Comparison of ENCODE assay signal across 12 cellular contexts in genomic region chr7:21939858-21940322, GRCh38. TPM values are rescaled to one million over a fixed set of nuclear protein-coding genes. Genes with fewer than 3 reads are reported as not detected.
DNase-seq lines count a peak whose midpoint lies in the region; ATAC-seq and TF ChIP-seq lines count a peak whose summit lies in the region.
"Had no signal": no experiment of that assay in that cellular context is flagged by ENCODE, and none has a peak within 500 bp of the region (broad histone marks: within the 10 kb centered on the region; RNA-seq: fewer than 3 reads in every experiment).

No MANE protein-coding gene starts in this region.

- TF ChIP-seq POLR2A in esophagus muscularis mucosa (IDR thresholded peaks at IDR 0.05; ENCODE audit: low read depth) (no peak), thyroid gland (IDR thresholded peaks at IDR 0.05) (no peak)

- H3K9me3 Mint-ChIP-seq in activated naive CD4-positive, alpha-beta T cell treated with anti-CD3 and anti-CD28 coated beads, Interleukin-2, amount 50 U/mL, for 72 hours: peaks cover 4 to 15% of the 10 kb centered on the region in 2 donors
- peaks cover 6% of the 10 kb centered on the region for H3K9me3 Mint-ChIP-seq in activated naive CD4-positive, alpha-beta T cell treated with anti-CD3 and anti-CD28 coated beads, Interleukin-2, amount 10 ng/mL, durations not matched to agents 7 days and 5 days

- 0 out of 2 replicates have a peak, but pooled peaks cover 1% of the 10 kb centered on the region for H3F3A ChIP-seq in Loucy (ENCODE audit: low read depth)

- CTCF ChIA-PET in activated naive CD4-positive, alpha-beta T cell treated with anti-CD3 and anti-CD28 coated beads, Interleukin-2, amount 10 ng/mL, durations not matched to agents 7 days and 5 days (lab: Charles Lee): interaction anchor here (1.0 to 1.4 kb wide), 2 partner anchors 12 to 42 kb away, joined by 3 read pairs; no protein-coding TSS in a partner anchor

- no peak overlapping the region for H3K4me3 Mint-ChIP-seq in activated naive CD4-positive, alpha-beta T cell treated with anti-CD3 and anti-CD28 coated beads, Interleukin-2, amount 10 ng/mL, durations not matched to agents 7 days and 5 days

- no peak for ATAC-seq in activated naive CD4-positive, alpha-beta T cell treated with anti-CD3 and anti-CD28 coated beads, Interleukin-2, amount 50 U/mL, for 72 hours
- no peak for ATAC-seq in HG02571 (IDR thresholded peaks at IDR 0.05; ENCODE audit: unreplicated experiment)
- no peak for ATAC-seq in omental fat pad (ENCODE audit: low FRiP score)

- H3K27me3 ChIP-seq in Loucy (ENCODE audit: insufficient read depth, low read length, poor library complexity, severe bottlenecking) (no peaks in the 10 kb centered on the region), esophagus muscularis mucosa (no peaks in the 10 kb centered on the region), thyroid gland (no peaks in the 10 kb centered on the region)
- H3K27me3 ChIP-seq: uterus had no signal

- peak overlapping the region in 3 of 4 donors; percentile 20 to 44 (median 36) for H3K27ac ChIP-seq in esophagus muscularis mucosa (replicated peaks in 1 of 4)
- peak overlapping the region in 2 of 3 donors; percentile 69 to 76 for H3K27ac ChIP-seq in thyroid gland
- H3K27ac ChIP-seq: uterus had no signal

- H3K9ac ChIP-seq in Loucy (ENCODE audit: low read depth, low read length, poor library complexity, severe bottlenecking): peak overlapping the region; percentile 10

- H4K20me1 ChIP-seq in Loucy (ENCODE audit: insufficient read depth, low read length, poor library complexity, severe bottlenecking): no peaks in the 10 kb centered on the region

- H3K9me2 ChIP-seq in Loucy (replicated peaks; ENCODE audit: low read depth, low read length): no peaks in the 10 kb centered on the region

- TF ChIP-seq EP300 in esophagus muscularis mucosa (IDR thresholded peaks at IDR 0.05): no peak

- H3K4me1 Mint-ChIP-seq in activated naive CD4-positive, alpha-beta T cell treated with anti-CD3 and anti-CD28 coated beads, Interleukin-2, amount 10 ng/mL, durations not matched to agents 7 days and 5 days: peaks cover 65% of the 10 kb centered on the region

- H3K36me3 Mint-ChIP-seq in activated naive CD4-positive, alpha-beta T cell treated with anti-CD3 and anti-CD28 coated beads, Interleukin-2, amount 50 U/mL, for 72 hours: peaks cover 32 to 48% of the 10 kb centered on the region in 2 donors
- H3K36me3 Mint-ChIP-seq in activated naive CD4-positive, alpha-beta T cell treated with anti-CD3 and anti-CD28 coated beads, Interleukin-2, amount 10 ng/mL, durations not matched to agents 7 days and 5 days: peaks cover 55% of the 10 kb centered on the region

- H3K4me1 ChIP-seq in Loucy (ENCODE audit: insufficient read depth, low read length, poor library complexity, severe bottlenecking) (peaks cover 62% of the 10 kb centered on the region), esophagus muscularis mucosa (peaks cover 32 to 64% (median 49%) of the 10 kb centered on the region in 4 donors), thyroid gland (peaks cover 16 to 52% of the 10 kb centered on the region in 2 donors)
- H3K4me1 ChIP-seq: uterus had no signal

- H3K4me2 ChIP-seq in Loucy (ENCODE audit: low read depth, low read length, poor library complexity, severe bottlenecking): peak overlapping the region; percentile 80

- TF ChIP-seq CTCF in Loucy (conservative IDR thresholded peaks at IDR 0.05; ENCODE audit: low read length) (no peak), esophagus muscularis mucosa (IDR thresholded peaks at IDR 0.05) (no peak), thyroid gland (IDR thresholded peaks at IDR 0.05) (no peak), omental fat pad (IDR thresholded peaks at IDR 0.05) (no peak)

- intact Hi-C loops in esophagus muscularis mucosa (cut with DNase I): no loop called here
- intact Hi-C loops in thyroid gland (cut with DNase I): no loop called here

- H3K36me3 ChIP-seq in Loucy (ENCODE audit: insufficient read depth, low read length): no peaks in the 10 kb centered on the region
- no peaks in the 10 kb centered on the region for H3K36me3 ChIP-seq in esophagus muscularis mucosa
- H3K36me3 ChIP-seq in thyroid gland: no peaks in the 10 kb centered on the region
- H3K36me3 ChIP-seq: uterus had no signal

- H3K79me2 ChIP-seq in Loucy (ENCODE audit: insufficient read depth, low read length): peaks cover 96% of the 10 kb centered on the region

- peak in 1 of 2 donors; percentile 17 for DNase-seq in activated naive CD4-positive, alpha-beta T cell treated with anti-CD3 and anti-CD28 coated beads, Interleukin-2, amount 50 U/mL, for 72 hours (ENCODE audit: low spot score in 2 of 2)
- DNase-seq in activated naive CD4-positive, alpha-beta T cell treated with anti-CD3 and anti-CD28 coated beads, Interleukin-2, amount 10 ng/mL, durations not matched to agents 7 days and 5 days: no peak
- DNase-seq in esophagus muscularis mucosa (ENCODE audit: extremely low spot score): no peak
- DNase-seq in thyroid gland: no peak
- DNase-seq in omental fat pad (ENCODE audit: low spot score): no peak
- DNase-seq in NCI-H82 treated with DMSO at 0.1 percent for 48 hours (lab: John Stamatoyannopoulos, UW; ENCODE audit: unreplicated experiment): no peak
- DNase-seq: activated gamma-delta T cell treated with Interleukin-2 at 50 U/mL for 16 hours; AML-193; central memory CD4-positive, alpha-beta T cell; uterus had no signal

- H3K4me3 ChIP-seq in Loucy (ENCODE audit: low read length, poor library complexity, severe bottlenecking) (peak overlapping the region; percentile 86), esophagus muscularis mucosa (no peak overlapping the region), thyroid gland (replicated peaks in 1 of 3) (no peak overlapping the region)
- H3K4me3 ChIP-seq: uterus had no signal

- no peaks in the 10 kb centered on the region for H3K27me3 Mint-ChIP-seq in activated naive CD4-positive, alpha-beta T cell treated with anti-CD3 and anti-CD28 coated beads, Interleukin-2, amount 10 ng/mL, durations not matched to agents 7 days and 5 days

- H3K9me3 ChIP-seq in Loucy (ENCODE audit: insufficient read depth, low read depth, low read length) (no peaks in the 10 kb centered on the region), esophagus muscularis mucosa (no peaks in the 10 kb centered on the region), thyroid gland (no peaks in the 10 kb centered on the region)
- H3K9me3 ChIP-seq: uterus had no signal

- 85% methylated on average over 2 of the region's 2 CpGs for WGBS in esophagus muscularis mucosa
- 95 to 97% methylated on average over 2 of the region's 2 CpGs for WGBS in thyroid gland, 2 donors

- H2AFZ ChIP-seq in Loucy (ENCODE audit: low read length): no peak overlapping the region

- H3K27ac Mint-ChIP-seq in activated naive CD4-positive, alpha-beta T cell treated with anti-CD3 and anti-CD28 coated beads, Interleukin-2, amount 50 U/mL, for 72 hours: peak overlapping the region; percentile 90 to 96
- no peak overlapping the region for H3K27ac Mint-ChIP-seq in activated naive CD4-positive, alpha-beta T cell treated with anti-CD3 and anti-CD28 coated beads, Interleukin-2, amount 10 ng/mL, durations not matched to agents 7 days and 5 days

RNA-seq across cellular contexts. Expression of gene CDCA7L, which starts 5.8 kb away (rescaled TPM):
- 10 to 100 TPM; 81.0 to 92.3 TPM for total RNA-seq in activated naive CD4-positive, alpha-beta T cell treated with anti-CD3 and anti-CD28 coated beads, Interleukin-2, amount 50 U/mL, for 72 hours
- total RNA-seq in esophagus muscularis mucosa (10 to 100 TPM; 19.5 to 61.6 (median 25.2) TPM), thyroid gland (10 to 100 TPM; 23.7 to 56.2 (median 26.0) TPM), omental fat pad (10 to 100 TPM in 2 of 4 donors, 1 to 10 TPM in 2; 8.2 to 20.0 (median 10.6) TPM)
